In the genomic region with DNA sequence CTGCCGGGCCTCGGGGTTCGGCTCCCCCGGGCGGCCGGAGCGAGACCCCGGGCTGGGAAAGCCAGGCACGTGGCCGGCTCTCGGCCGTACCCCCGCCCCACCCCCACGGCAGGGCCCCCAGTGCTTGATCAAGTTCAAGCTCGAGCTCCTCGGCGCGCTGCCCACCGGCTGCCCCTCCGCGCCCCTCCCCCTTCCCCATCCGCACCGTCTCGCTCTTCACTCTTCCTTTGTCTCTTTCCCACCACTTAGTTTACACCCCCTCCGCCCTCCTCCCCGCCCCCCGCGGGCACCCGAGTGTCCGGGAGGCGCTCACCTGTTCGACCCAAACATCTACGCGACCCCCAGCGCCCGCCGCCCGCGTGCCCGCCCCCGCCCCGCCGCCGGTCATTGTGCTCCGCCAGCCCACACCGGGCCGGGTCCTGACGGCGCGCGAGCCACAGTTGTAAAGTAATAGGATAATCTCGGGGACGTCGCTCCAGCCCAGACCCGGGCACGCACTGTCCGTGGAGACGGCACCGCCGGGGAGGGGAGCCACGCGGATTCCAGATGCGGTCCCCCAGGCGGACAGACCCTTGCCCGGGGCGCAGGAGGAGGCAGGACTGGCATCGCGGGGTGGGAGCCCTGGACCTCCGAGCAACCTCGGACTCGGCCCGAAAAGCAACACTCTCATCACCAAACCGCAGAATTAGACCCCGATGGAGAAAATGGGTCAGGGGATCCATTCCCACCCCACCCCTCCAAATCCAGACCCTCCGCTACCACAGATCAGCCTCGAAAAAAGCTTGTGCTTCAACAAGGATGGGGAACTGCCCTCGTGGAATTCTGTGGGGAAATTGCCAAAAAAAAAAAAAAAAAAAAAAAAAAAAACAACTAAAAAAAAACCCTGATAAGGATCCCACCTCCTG, we compare ENCODE assay signal across 1 cellular context.
TF ChIP-seq lines count a peak whose summit lies in the region.

No MANE protein-coding gene starts in this region.

TF ChIP-seq in HepG2, 621 proteins besides CTCF, POLR2A, EP300 and RAD21 (continued from another document and continues in another):
- TF ChIP-seq, protein P1, sequence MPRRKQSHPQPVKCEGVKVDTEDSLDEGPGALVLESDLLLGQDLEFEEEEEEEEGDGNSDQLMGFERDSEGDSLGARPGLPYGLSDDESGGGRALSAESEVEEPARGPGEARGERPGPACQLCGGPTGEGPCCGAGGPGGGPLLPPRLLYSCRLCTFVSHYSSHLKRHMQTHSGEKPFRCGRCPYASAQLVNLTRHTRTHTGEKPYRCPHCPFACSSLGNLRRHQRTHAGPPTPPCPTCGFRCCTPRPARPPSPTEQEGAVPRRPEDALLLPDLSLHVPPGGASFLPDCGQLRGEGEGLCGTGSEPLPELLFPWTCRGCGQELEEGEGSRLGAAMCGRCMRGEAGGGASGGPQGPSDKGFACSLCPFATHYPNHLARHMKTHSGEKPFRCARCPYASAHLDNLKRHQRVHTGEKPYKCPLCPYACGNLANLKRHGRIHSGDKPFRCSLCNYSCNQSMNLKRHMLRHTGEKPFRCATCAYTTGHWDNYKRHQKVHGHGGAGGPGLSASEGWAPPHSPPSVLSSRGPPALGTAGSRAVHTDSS (CRISPR knock-in tag; conservative IDR thresholded peaks at IDR 0.05) = 0 out of 2 replicates have a peak, but pooled peaks have one; percentile 54
- TF ChIP-seq GFI1 (CRISPR knock-in tag; IDR thresholded peaks at IDR 0.05; ENCODE audit: borderline replicate concordance) (no peak; the same call in 1 of the 2 replicates), THAP11 (CRISPR knock-in tag; IDR thresholded peaks at IDR 0.05) (no peak), JUN (CRISPR knock-in tag; IDR thresholded peaks at IDR 0.05) (no peak), HHEX (CRISPR knock-in tag; IDR thresholded peaks at IDR 0.05) (no peak), ZNF510 (CRISPR knock-in tag; IDR thresholded peaks at IDR 0.05; ENCODE audit: low read depth) (no peak), HNRNPK (IDR thresholded peaks at IDR 0.05; ENCODE audit: low read depth, low read length, poor library complexity, severe bottlenecking) (no peak), HNRNPUL1 (IDR thresholded peaks at IDR 0.05; ENCODE audit: low read depth, low read length) (no peak), ZNF382 (CRISPR knock-in tag; IDR thresholded peaks at IDR 0.05; ENCODE audit: borderline replicate concordance) (no peak), NFE2L2 (IDR thresholded peaks at IDR 0.05; ENCODE audit: low read length) (no peak), ZNF143 (CRISPR knock-in tag; IDR thresholded peaks at IDR 0.05) (no peak), MLLT10 (CRISPR knock-in tag; IDR thresholded peaks at IDR 0.05) (no peak), NFATC3 (CRISPR knock-in tag; IDR thresholded peaks at IDR 0.05) (0 out of 2 replicates have a peak, but pooled peaks have one; percentile 60), TEAD2 (CRISPR knock-in tag; IDR thresholded peaks at IDR 0.05) (no peak), ZNF350 (CRISPR knock-in tag; IDR thresholded peaks at IDR 0.05; ENCODE audit: borderline replicate concordance, low read depth) (no peak; the same call in 1 of the 2 replicates), ZMYM3 (CRISPR knock-in tag; IDR thresholded peaks at IDR 0.05) (no peak), ZKSCAN1 (IDR thresholded peaks at IDR 0.05; ENCODE audit: low read length) (no peak), TBX2 (CRISPR knock-in tag; IDR thresholded peaks at IDR 0.05; ENCODE audit: borderline replicate concordance) (0 out of 2 replicates have a peak, but pooled peaks have one; percentile 7), FOXC1 (CRISPR knock-in tag; IDR thresholded peaks at IDR 0.05; ENCODE audit: borderline replicate concordance) (no peak), ZNF292 (CRISPR knock-in tag; IDR thresholded peaks at IDR 0.05; ENCODE audit: borderline replicate concordance, low read depth) (no peak), ZNF839 (CRISPR knock-in tag; IDR thresholded peaks at IDR 0.05; ENCODE audit: borderline replicate concordance) (no peak), WIZ (CRISPR knock-in tag; IDR thresholded peaks at IDR 0.05) (no peak), NFKBIZ (CRISPR knock-in tag; IDR thresholded peaks at IDR 0.05) (no peak), BRD4 (CRISPR knock-in tag; IDR thresholded peaks at IDR 0.05) (0 out of 2 replicates have a peak, but pooled peaks have one; percentile 54), ZNF652 (CRISPR knock-in tag; IDR thresholded peaks at IDR 0.05; ENCODE audit: borderline replicate concordance, low read depth) (no peak), DNMT3B (CRISPR knock-in tag; conservative IDR thresholded peaks at IDR 0.05) (no peak), ZFP82 (CRISPR knock-in tag; IDR thresholded peaks at IDR 0.05; ENCODE audit: borderline replicate concordance) (no peak), SMARCE1 (IDR thresholded peaks at IDR 0.05; ENCODE audit: borderline replicate concordance) (no peak), YEATS2 (CRISPR knock-in tag; IDR thresholded peaks at IDR 0.05; ENCODE audit: borderline replicate concordance) (no peak; the same call in 1 of the 2 replicates), CENPT (CRISPR knock-in tag; IDR thresholded peaks at IDR 0.05; ENCODE audit: low read depth) (no peak), TGIF2 (CRISPR knock-in tag; IDR thresholded peaks at IDR 0.05) (no peak), KLF16 (CRISPR knock-in tag; IDR thresholded peaks at IDR 0.05) (no peak), POGZ (CRISPR knock-in tag; IDR thresholded peaks at IDR 0.05) (no peak; the same call in 1 of the 2 replicates), STAG1 (CRISPR knock-in tag; IDR thresholded peaks at IDR 0.05) (no peak), AGO1 (IDR thresholded peaks at IDR 0.05; ENCODE audit: low read depth, low read length, poor library complexity, severe bottlenecking) (no peak), DR1 (CRISPR knock-in tag; IDR thresholded peaks at IDR 0.05) (no peak), ATF7 (IDR thresholded peaks at IDR 0.05) (no peak), ATF7 (CRISPR knock-in tag; IDR thresholded peaks at IDR 0.05) (no peak), ZNF274 (CRISPR knock-in tag; IDR thresholded peaks at IDR 0.05) (no peak; the same call in 1 of the 2 replicates), ZNF616 (CRISPR knock-in tag; IDR thresholded peaks at IDR 0.05; ENCODE audit: low read depth) (no peak; the same call in 1 of the 2 replicates), EEA1 (CRISPR knock-in tag; IDR thresholded peaks at IDR 0.05; ENCODE audit: borderline replicate concordance) (no peak), FOSL1 (CRISPR knock-in tag; IDR thresholded peaks at IDR 0.05; ENCODE audit: borderline replicate concordance) (no peak), ZBTB7A (CRISPR knock-in tag; IDR thresholded peaks at IDR 0.05) (no peak; the same call in 1 of the 2 replicates), CHD2 (IDR thresholded peaks at IDR 0.05; ENCODE audit: low read depth, low read length) (no peak), ZBTB42 (CRISPR knock-in tag; IDR thresholded peaks at IDR 0.05) (0 out of 2 replicates have a peak, but pooled peaks have one; percentile 41), ZFAT (CRISPR knock-in tag; conservative IDR thresholded peaks at IDR 0.05) (no peak)
- TF ChIP-seq, protein P2, sequence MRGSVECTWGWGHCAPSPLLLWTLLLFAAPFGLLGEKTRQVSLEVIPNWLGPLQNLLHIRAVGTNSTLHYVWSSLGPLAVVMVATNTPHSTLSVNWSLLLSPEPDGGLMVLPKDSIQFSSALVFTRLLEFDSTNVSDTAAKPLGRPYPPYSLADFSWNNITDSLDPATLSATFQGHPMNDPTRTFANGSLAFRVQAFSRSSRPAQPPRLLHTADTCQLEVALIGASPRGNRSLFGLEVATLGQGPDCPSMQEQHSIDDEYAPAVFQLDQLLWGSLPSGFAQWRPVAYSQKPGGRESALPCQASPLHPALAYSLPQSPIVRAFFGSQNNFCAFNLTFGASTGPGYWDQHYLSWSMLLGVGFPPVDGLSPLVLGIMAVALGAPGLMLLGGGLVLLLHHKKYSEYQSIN (CRISPR knock-in tag; IDR thresholded peaks at IDR 0.05; ENCODE audit: borderline replicate concordance) = no peak
- TF ChIP-seq, protein P3, sequence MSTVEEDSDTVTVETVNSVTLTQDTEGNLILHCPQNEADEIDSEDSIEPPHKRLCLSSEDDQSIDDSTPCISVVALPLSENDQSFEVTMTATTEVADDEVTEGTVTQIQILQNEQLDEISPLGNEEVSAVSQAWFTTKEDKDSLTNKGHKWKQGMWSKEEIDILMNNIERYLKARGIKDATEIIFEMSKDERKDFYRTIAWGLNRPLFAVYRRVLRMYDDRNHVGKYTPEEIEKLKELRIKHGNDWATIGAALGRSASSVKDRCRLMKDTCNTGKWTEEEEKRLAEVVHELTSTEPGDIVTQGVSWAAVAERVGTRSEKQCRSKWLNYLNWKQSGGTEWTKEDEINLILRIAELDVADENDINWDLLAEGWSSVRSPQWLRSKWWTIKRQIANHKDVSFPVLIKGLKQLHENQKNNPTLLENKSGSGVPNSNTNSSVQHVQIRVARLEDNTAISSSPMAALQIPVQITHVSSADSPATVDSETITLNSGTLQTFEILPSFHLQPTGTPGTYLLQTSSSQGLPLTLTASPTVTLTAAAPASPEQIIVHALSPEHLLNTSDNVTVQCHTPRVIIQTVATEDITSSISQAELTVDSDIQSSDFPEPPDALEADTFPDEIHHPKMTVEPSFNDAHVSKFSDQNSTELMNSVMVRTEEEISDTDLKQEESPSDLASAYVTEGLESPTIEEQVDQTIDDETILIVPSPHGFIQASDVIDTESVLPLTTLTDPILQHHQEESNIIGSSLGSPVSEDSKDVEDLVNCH (CRISPR knock-in tag; IDR thresholded peaks at IDR 0.05) = no peak
- TF ChIP-seq, protein P4, sequence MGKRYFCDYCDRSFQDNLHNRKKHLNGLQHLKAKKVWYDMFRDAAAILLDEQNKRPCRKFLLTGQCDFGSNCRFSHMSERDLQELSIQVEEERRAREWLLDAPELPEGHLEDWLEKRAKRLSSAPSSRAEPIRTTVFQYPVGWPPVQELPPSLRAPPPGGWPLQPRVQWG (CRISPR knock-in tag; IDR thresholded peaks at IDR 0.05; ENCODE audit: borderline replicate concordance, low read depth) = no peak
- TF ChIP-seq, protein P5, sequence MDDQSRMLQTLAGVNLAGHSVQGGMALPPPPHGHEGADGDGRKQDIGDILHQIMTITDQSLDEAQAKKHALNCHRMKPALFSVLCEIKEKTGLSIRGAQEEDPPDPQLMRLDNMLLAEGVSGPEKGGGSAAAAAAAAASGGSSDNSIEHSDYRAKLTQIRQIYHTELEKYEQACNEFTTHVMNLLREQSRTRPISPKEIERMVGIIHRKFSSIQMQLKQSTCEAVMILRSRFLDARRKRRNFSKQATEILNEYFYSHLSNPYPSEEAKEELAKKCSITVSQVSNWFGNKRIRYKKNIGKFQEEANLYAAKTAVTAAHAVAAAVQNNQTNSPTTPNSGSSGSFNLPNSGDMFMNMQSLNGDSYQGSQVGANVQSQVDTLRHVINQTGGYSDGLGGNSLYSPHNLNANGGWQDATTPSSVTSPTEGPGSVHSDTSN (CRISPR knock-in tag; IDR thresholded peaks at IDR 0.05; ENCODE audit: borderline replicate concordance) = no peak
- TF ChIP-seq, protein P6, sequence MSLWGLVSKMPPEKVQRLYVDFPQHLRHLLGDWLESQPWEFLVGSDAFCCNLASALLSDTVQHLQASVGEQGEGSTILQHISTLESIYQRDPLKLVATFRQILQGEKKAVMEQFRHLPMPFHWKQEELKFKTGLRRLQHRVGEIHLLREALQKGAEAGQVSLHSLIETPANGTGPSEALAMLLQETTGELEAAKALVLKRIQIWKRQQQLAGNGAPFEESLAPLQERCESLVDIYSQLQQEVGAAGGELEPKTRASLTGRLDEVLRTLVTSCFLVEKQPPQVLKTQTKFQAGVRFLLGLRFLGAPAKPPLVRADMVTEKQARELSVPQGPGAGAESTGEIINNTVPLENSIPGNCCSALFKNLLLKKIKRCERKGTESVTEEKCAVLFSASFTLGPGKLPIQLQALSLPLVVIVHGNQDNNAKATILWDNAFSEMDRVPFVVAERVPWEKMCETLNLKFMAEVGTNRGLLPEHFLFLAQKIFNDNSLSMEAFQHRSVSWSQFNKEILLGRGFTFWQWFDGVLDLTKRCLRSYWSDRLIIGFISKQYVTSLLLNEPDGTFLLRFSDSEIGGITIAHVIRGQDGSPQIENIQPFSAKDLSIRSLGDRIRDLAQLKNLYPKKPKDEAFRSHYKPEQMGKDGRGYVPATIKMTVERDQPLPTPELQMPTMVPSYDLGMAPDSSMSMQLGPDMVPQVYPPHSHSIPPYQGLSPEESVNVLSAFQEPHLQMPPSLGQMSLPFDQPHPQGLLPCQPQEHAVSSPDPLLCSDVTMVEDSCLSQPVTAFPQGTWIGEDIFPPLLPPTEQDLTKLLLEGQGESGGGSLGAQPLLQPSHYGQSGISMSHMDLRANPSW (CRISPR knock-in tag; IDR thresholded peaks at IDR 0.05; ENCODE audit: borderline replicate concordance) = no peak
- TF ChIP-seq, protein P7, sequence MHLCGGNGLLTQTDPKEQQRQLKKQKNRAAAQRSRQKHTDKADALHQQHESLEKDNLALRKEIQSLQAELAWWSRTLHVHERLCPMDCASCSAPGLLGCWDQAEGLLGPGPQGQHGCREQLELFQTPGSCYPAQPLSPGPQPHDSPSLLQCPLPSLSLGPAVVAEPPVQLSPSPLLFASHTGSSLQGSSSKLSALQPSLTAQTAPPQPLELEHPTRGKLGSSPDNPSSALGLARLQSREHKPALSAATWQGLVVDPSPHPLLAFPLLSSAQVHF (CRISPR knock-in tag; IDR thresholded peaks at IDR 0.05) = no peak
- TF ChIP-seq, protein P8, sequence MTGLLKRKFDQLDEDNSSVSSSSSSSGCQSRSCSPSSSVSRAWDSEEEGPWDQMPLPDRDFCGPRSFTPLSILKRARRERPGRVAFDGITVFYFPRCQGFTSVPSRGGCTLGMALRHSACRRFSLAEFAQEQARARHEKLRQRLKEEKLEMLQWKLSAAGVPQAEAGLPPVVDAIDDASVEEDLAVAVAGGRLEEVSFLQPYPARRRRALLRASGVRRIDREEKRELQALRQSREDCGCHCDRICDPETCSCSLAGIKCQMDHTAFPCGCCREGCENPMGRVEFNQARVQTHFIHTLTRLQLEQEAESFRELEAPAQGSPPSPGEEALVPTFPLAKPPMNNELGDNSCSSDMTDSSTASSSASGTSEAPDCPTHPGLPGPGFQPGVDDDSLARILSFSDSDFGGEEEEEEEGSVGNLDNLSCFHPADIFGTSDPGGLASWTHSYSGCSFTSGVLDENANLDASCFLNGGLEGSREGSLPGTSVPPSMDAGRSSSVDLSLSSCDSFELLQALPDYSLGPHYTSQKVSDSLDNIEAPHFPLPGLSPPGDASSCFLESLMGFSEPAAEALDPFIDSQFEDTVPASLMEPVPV (CRISPR knock-in tag; IDR thresholded peaks at IDR 0.05) = no peak
- TF ChIP-seq, protein P9, sequence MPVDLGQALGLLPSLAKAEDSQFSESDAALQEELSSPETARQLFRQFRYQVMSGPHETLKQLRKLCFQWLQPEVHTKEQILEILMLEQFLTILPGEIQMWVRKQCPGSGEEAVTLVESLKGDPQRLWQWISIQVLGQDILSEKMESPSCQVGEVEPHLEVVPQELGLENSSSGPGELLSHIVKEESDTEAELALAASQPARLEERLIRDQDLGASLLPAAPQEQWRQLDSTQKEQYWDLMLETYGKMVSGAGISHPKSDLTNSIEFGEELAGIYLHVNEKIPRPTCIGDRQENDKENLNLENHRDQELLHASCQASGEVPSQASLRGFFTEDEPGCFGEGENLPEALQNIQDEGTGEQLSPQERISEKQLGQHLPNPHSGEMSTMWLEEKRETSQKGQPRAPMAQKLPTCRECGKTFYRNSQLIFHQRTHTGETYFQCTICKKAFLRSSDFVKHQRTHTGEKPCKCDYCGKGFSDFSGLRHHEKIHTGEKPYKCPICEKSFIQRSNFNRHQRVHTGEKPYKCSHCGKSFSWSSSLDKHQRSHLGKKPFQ (CRISPR knock-in tag; IDR thresholded peaks at IDR 0.05; ENCODE audit: insufficient replicate concordance) = no peak
